Comparison of ENCODE assay signal across 8 cellular contexts in genomic region chr13:75326173-75327131, GRCh38.
A peak's percentile ranks its signal among the peaks of the same experiment; 100 is the strongest.
DNase-seq lines count a peak whose midpoint lies in the region; ATAC-seq and TF ChIP-seq lines count a peak whose summit lies in the region.

No MANE protein-coding gene starts in this region.

- intact Hi-C loops in Calu3 (cut with micrococcal nuclease; ENCODE audit: unreplicated experiment), result no loop called here

- BruUV-seq in Calu3 (replicated peaks; lab: Mats Ljungman, UMichigan), result no TSS peak

- no peaks in the 10 kb centered on the region for H3K36me3 ChIP-seq in fibroblast of lung (ENCODE audit: control insufficient read depth, insufficient read depth, low read length)

- no peaks in the 10 kb centered on the region for H3K9me3 Mint-ChIP-seq in activated CD4-positive, alpha-beta memory T cell treated with anti-CD3 and anti-CD28 coated beads, Interleukin-2, amount 10 ng/mL, durations not matched to agents 7 days and 5 days
- no peaks in the 10 kb centered on the region for H3K9me3 Mint-ChIP-seq in Calu3 (ENCODE audit: low read depth, unreplicated experiment)

- ATAC-seq in HG03442 (IDR thresholded peaks at IDR 0.05; ENCODE audit: unreplicated experiment), result peak; percentile 85

- H3K4me1 Mint-ChIP-seq in activated CD4-positive, alpha-beta memory T cell treated with anti-CD3 and anti-CD28 coated beads, Interleukin-2, amount 10 ng/mL, durations not matched to agents 7 days and 5 days, result peaks cover 40% of the 10 kb centered on the region
- peaks cover 8% of the 10 kb centered on the region for H3K4me1 Mint-ChIP-seq in Calu3 (ENCODE audit: low read depth, unreplicated experiment)

- H3K27ac Mint-ChIP-seq in activated CD4-positive, alpha-beta memory T cell treated with anti-CD3 and anti-CD28 coated beads, Interleukin-2, amount 10 ng/mL, durations not matched to agents 7 days and 5 days, result peak overlapping the region; percentile 87
- H3K27ac Mint-ChIP-seq in Calu3 (ENCODE audit: unreplicated experiment), result no peak overlapping the region

- H3K27ac ChIP-seq in fibroblast of lung (ENCODE audit: insufficient read depth, low read length), result no peak overlapping the region

- TF ChIP-seq CTCF in fibroblast of lung (conservative IDR thresholded peaks at IDR 0.05 in 1 of 2, IDR thresholded peaks at IDR 0.05 in 1 of 2; ENCODE audit: low read depth in 1 of 2, low read length in 2 of 2) (no peak), Calu3 (IDR thresholded peaks at IDR 0.05; ENCODE audit: unreplicated experiment) (no peak)

- DNase-seq in activated gamma-delta T cell treated with Interleukin-2 at 50 U/mL for 16 hours (peak; percentile 13), activated gamma-delta T cell (lab: John Stamatoyannopoulos, UW) (no peak), fibroblast of lung (ENCODE audit: low read depth in 2 of 2) (peak; percentile 32 to 60), NCI-H2227 (lab: John Stamatoyannopoulos, UW; ENCODE audit: unreplicated experiment) (no peak), Calu3 (no peak)
- peak; percentile 53 for DNase-seq in activated CD4-positive, alpha-beta memory T cell treated with anti-CD3 and anti-CD28 coated beads, Interleukin-2, amount 10 ng/mL, durations not matched to agents 7 days and 5 days
- DNase-seq in stimulated activated CD4-positive, alpha-beta T cell treated with anti-CD3 and anti-CD28 coated beads, Interleukin-1b, Interleukin-23, amount 100 ng/mL, for 48 hours, result peak; percentile 72

- H3K79me2 ChIP-seq in fibroblast of lung (ENCODE audit: control insufficient read depth, insufficient read depth, low read length), result no peaks in the 10 kb centered on the region

- H3K4me2 ChIP-seq in fibroblast of lung (ENCODE audit: extremely low read depth, insufficient read depth, low read length), result no peak overlapping the region

- H3K9me3 ChIP-seq in fibroblast of lung (ENCODE audit: control insufficient read depth, insufficient read depth, low read depth, low read length), result no peaks in the 10 kb centered on the region

- H3K4me1 ChIP-seq in fibroblast of lung (ENCODE audit: control insufficient read depth, extremely low read depth, insufficient read depth, low read length), result no peaks in the 10 kb centered on the region

- no peaks in the 10 kb centered on the region for H3K36me3 Mint-ChIP-seq in activated CD4-positive, alpha-beta memory T cell treated with anti-CD3 and anti-CD28 coated beads, Interleukin-2, amount 10 ng/mL, durations not matched to agents 7 days and 5 days (ENCODE audit: low read depth)
- H3K36me3 Mint-ChIP-seq in Calu3 (ENCODE audit: insufficient read depth, unreplicated experiment), result no peaks in the 10 kb centered on the region

- POLR2A ChIA-PET in activated CD4-positive, alpha-beta memory T cell treated with anti-CD3 and anti-CD28 coated beads, Interleukin-2, amount 10 ng/mL, durations not matched to agents 7 days and 5 days (lab: Charles Lee), result interaction anchor here (0.7 to 3.0 kb wide), 14 partner anchors 9 to 1553 kb away, joined by 3 to 39 read pairs (median 4); partner anchors contain the start of gene COMMD6

- no peaks in the 10 kb centered on the region for H3K27me3 ChIP-seq in fibroblast of lung (ENCODE audit: control insufficient read depth, insufficient read depth, low read length)

- H3K27me3 Mint-ChIP-seq in activated CD4-positive, alpha-beta memory T cell treated with anti-CD3 and anti-CD28 coated beads, Interleukin-2, amount 10 ng/mL, durations not matched to agents 7 days and 5 days, result peaks cover 11% of the 10 kb centered on the region
- H3K27me3 Mint-ChIP-seq in Calu3 (ENCODE audit: unreplicated experiment), result no peaks in the 10 kb centered on the region

- H3K9ac ChIP-seq in fibroblast of lung (ENCODE audit: insufficient read depth, low read length), result no peak overlapping the region

- peak overlapping the region in 1 of 4 experiments; percentile 9 for H3K4me3 ChIP-seq in fibroblast of lung (replicated peaks in 1 of 4; ENCODE audit: control extremely low read depth in 1 of 4, insufficient read depth in 1 of 4, low read depth in 3 of 4, low read length in 4 of 4)

- H2AFZ ChIP-seq in fibroblast of lung (ENCODE audit: low read length), result no peak overlapping the region

- CTCF ChIA-PET in activated CD4-positive, alpha-beta memory T cell treated with anti-CD3 and anti-CD28 coated beads, Interleukin-2, amount 10 ng/mL, durations not matched to agents 7 days and 5 days (lab: Charles Lee), result interaction anchor here (0.6 to 2.4 kb wide), 10 partner anchors 9 to 1559 kb away, joined by 3 to 22 read pairs (median 6); partner anchors contain the start of gene TBC1D4
- CTCF ChIA-PET in Calu3 (lab: Charles Lee), result no interaction called here

- H3K4me3 Mint-ChIP-seq in activated CD4-positive, alpha-beta memory T cell treated with anti-CD3 and anti-CD28 coated beads, Interleukin-2, amount 10 ng/mL, durations not matched to agents 7 days and 5 days, result peak overlapping the region; percentile 83
- H3K4me3 Mint-ChIP-seq in Calu3 (ENCODE audit: low read depth, unreplicated experiment), result no peak overlapping the region

- no peaks in the 10 kb centered on the region for H4K20me1 ChIP-seq in fibroblast of lung (ENCODE audit: control insufficient read depth, extremely low read depth, insufficient read depth, low read length)

Comparison
In these comparisons a context has a peak if more than half of its experiments do, and no peak if none do; other contexts are left out.
1. DNase-seq: peak in activated gamma-delta T cell treated with Interleukin-2 at 50 U/mL for 16 hours (single experiment), activated CD4-positive, alpha-beta memory T cell treated with anti-CD3 and anti-CD28 coated beads, Interleukin-2, amount 10 ng/mL, durations not matched to agents 7 days and 5 days (single experiment), fibroblast of lung (2 of 2) and stimulated activated CD4-positive, alpha-beta T cell treated with anti-CD3 and anti-CD28 coated beads, Interleukin-1b, Interleukin-23, amount 100 ng/mL, for 48 hours (single experiment); none in activated gamma-delta T cell (single experiment), NCI-H2227 (single experiment) and Calu3 (single experiment).